2 cellular contexts compared by ENCODE assay signal in the genomic region with DNA sequence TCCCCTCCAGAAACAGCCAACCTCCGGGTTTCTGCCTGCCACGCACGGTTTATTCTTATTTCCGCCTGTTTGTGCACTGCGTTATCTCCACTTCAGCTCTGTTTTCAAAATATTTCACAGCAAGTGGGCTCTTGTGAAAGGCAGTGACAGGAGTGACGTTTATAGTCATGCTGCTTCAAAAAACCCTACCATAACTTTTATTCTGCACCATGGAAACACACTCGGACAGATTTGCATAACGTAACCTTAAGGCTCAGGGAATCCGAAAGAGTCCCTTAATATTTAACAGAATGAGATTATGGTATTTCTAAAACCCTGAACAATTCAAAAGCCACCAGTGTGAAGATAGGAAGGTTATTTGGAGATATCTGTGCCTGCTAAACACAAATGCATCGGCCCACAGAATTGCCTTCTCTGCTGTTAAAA.
TF ChIP-seq lines count a peak whose summit lies in the region.

No MANE protein-coding gene starts in this region.

TF ChIP-seq in GM12891, 5 proteins besides CTCF, POLR2A, EP300 and RAD21:
- TF ChIP-seq POLR2AphosphoS5 (IDR thresholded peaks at IDR 0.05; ENCODE audit: low read depth, low read length) (no peak), POU2F2 (IDR thresholded peaks at IDR 0.05; ENCODE audit: low read depth, low read length) (0 out of 2 replicates have a peak, but pooled peaks have one; percentile 50)

TF ChIP-seq in IMR-90, 13 proteins besides CTCF, POLR2A, EP300 and RAD21:
- no peak for TF ChIP-seq BHLHE40 (IDR thresholded peaks at IDR 0.05; ENCODE audit: low read depth, low read length)
- TF ChIP-seq NFE2L2 (IDR thresholded peaks at IDR 0.05; ENCODE audit: low read depth, low read length): no peak
- TF ChIP-seq CEBPB (IDR thresholded peaks at IDR 0.05; ENCODE audit: low read depth, low read length): no peak
TF ChIP-seq in IMR-90: peak in this region for 0.
